In genomic region chr3:70065666-70066253, GRCh38 we compare ENCODE assay signal across 11 cellular contexts.
DNase-seq lines count a peak whose midpoint lies in the region; TF ChIP-seq lines count a peak whose summit lies in the region.
"Had no signal": no experiment of that assay in that cellular context is flagged by ENCODE, and none has a peak within 500 bp of the region (broad histone marks: within the 10 kb centered on the region; RNA-seq: fewer than 3 reads in every experiment).

No MANE protein-coding gene starts in this region.

- H3K4me1 ChIP-seq in KMS-11 (ENCODE audit: low read depth, poor library complexity, severe bottlenecking), result no peaks in the 10 kb centered on the region
- H3K4me1 ChIP-seq: spleen had no signal

- H3K27me3 ChIP-seq in KMS-11 (ENCODE audit: insufficient read depth, low read depth) (no peaks in the 10 kb centered on the region), neural cell (ENCODE audit: insufficient read depth, low read depth, low read length) (no peaks in the 10 kb centered on the region)

- no peaks in the 10 kb centered on the region for H3F3A ChIP-seq in neural cell (ENCODE audit: insufficient read depth, low read length, poor library complexity, severe bottlenecking)

- TF ChIP-seq CTCF in KMS-11 (conservative IDR thresholded peaks at IDR 0.05; ENCODE audit: low read depth, low read length) (peak; percentile 41; the same call in 1 of the 2 replicates), astrocyte of the spinal cord (IDR thresholded peaks at IDR 0.05; ENCODE audit: low read depth, low read length) (peak; percentile 26), neural cell (IDR thresholded peaks at IDR 0.05; ENCODE audit: poor library complexity, severe bottlenecking) (peak; percentile 60)

- no peak for TF ChIP-seq EP300 in neural cell (conservative IDR thresholded peaks at IDR 0.05; ENCODE audit: poor library complexity, severe bottlenecking)

- no peaks in the 10 kb centered on the region for H3K9me2 ChIP-seq in neural cell (ENCODE audit: insufficient read depth, low read length)

- H2AFZ ChIP-seq in KMS-11 (ENCODE audit: low read depth) (no peak overlapping the region), neural cell (ENCODE audit: low read depth, low read length) (no peak overlapping the region)

- peak; percentile 13 for DNase-seq in ELF-1 (ENCODE audit: low read depth, low spot score)
- DNase-seq in astrocyte of the spinal cord (ENCODE audit: low read depth, low spot score), result no peak
- DNase-seq in NCI-H82 (lab: John Stamatoyannopoulos, UW), result no peak
- DNase-seq in stimulated activated CD4-positive, alpha-beta T cell treated with anti-CD3 and anti-CD28 coated beads, Interleukin-12 subunit alpha, Interleukin-12 subunit beta, amount 100 ng/mL, for 4 hours, result no peak
- DNase-seq in CD1c-positive myeloid dendritic cell (ENCODE audit: extremely low spot score), result no peak
- no peak for DNase-seq in DMS79 treated with DMSO at 0.1 percent for 48 hours (lab: John Stamatoyannopoulos, UW)
- DNase-seq: activated CD4-positive, CD25-positive, alpha-beta regulatory T cell; NCI-H1092 treated with DMSO at 0.1 percent for 48 hours; spleen had no signal

- no peak overlapping the region for H3K4me3 ChIP-seq in KMS-11 (IDR thresholded peaks at IDR 0.05; ENCODE audit: insufficient read depth, low read depth, low read length)
- no peak overlapping the region for H3K4me3 ChIP-seq in astrocyte of the spinal cord (ENCODE audit: low read depth, low read length)
- no peak overlapping the region for H3K4me3 ChIP-seq in neural cell (ENCODE audit: low read length)
- H3K4me3 ChIP-seq: spleen had no signal

- H3K9ac ChIP-seq in KMS-11, result no peak overlapping the region
- H3K9ac ChIP-seq in neural cell (ENCODE audit: low read length), result no peak overlapping the region

- H3K79me2 ChIP-seq in KMS-11 (ENCODE audit: insufficient read depth, low read depth) (no peaks in the 10 kb centered on the region), neural cell (replicated peaks; ENCODE audit: insufficient read depth, low read length) (no peaks in the 10 kb centered on the region)

- TF ChIP-seq RAD21 in neural cell (conservative IDR thresholded peaks at IDR 0.05), result peak; percentile 65

- H3K27ac ChIP-seq in KMS-11 (no peak overlapping the region), neural cell (ENCODE audit: low read length) (no peak overlapping the region)
- H3K27ac ChIP-seq: spleen had no signal

- in situ Hi-C loops in astrocyte of the spinal cord (cut with HindIII; ENCODE audit: low sequenced_read_pairs), result no loop called here

- no peak overlapping the region for H3K4me2 ChIP-seq in KMS-11
- no peak overlapping the region for H3K4me2 ChIP-seq in neural cell (ENCODE audit: low read length)

- H3K36me3 ChIP-seq in KMS-11 (ENCODE audit: insufficient read depth) (no peaks in the 10 kb centered on the region), neural cell (ENCODE audit: insufficient read depth, low read length) (no peaks in the 10 kb centered on the region)
- H3K36me3 ChIP-seq: spleen had no signal

- H4K20me1 ChIP-seq in KMS-11 (ENCODE audit: insufficient read depth), result no peaks in the 10 kb centered on the region
- H4K20me1 ChIP-seq in neural cell (ENCODE audit: insufficient read depth), result no peaks in the 10 kb centered on the region

- H3K9me3 ChIP-seq in neural cell (ENCODE audit: low read length), result no peaks in the 10 kb centered on the region
- H3K9me3 ChIP-seq: spleen had no signal

TF ChIP-seq in neural cell, 6 proteins besides CTCF, POLR2A, EP300 and RAD21:
- TF ChIP-seq SMC3 (conservative IDR thresholded peaks at IDR 0.05; ENCODE audit: poor library complexity) (peak; percentile 68), EZH2 (IDR thresholded peaks at IDR 0.05; ENCODE audit: borderline replicate concordance, insufficient read depth, low read length, poor library complexity, severe bottlenecking) (no peak)
